ENCODE assay signal across 8 cellular contexts in the genomic region with DNA sequence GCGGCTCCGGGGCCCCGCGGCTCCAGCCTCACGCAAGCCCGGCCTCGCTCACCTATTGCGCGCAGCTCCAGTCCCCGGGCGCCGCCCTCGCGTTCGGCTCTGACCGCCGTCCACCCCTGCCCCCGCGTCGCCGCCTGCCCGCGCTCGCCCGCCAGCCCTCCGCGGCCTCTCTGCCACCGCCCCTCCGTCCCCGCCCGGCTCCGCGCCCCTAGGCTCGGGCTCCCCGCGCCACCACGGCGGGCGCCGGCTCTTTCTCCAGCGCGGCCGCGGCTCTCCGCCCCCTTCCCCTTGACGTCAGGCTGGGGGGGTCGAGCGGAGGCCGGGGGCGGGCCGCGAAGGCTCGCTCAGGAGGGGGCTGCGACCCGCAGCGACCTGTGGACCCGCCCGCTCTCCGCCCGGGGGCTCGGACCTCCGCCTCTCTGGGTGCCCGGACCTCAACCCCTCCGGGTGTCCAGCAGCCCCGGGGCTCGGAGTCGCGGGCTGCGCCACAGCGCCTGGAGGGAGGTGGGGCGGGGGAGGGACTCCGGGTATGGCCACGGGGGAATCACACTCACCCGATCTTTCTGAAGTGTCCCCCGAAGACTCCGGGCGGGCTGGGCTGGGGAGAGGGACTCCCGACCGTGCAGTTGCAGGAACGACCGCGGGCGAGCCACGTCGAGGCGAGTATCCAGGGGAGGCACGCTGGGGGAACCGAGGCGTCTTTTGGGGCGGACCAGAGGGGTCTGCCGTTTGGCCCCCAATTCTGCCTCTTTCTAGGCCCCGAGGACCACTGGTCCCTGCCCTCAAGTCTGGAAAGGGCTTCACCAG. TPM values are rescaled to one million over a fixed set of nuclear protein-coding genes. Genes with fewer than 3 reads are reported as not detected.
DNase-seq lines count a peak whose midpoint lies in the region; ATAC-seq and TF ChIP-seq lines count a peak whose summit lies in the region.

A gene with protein sequence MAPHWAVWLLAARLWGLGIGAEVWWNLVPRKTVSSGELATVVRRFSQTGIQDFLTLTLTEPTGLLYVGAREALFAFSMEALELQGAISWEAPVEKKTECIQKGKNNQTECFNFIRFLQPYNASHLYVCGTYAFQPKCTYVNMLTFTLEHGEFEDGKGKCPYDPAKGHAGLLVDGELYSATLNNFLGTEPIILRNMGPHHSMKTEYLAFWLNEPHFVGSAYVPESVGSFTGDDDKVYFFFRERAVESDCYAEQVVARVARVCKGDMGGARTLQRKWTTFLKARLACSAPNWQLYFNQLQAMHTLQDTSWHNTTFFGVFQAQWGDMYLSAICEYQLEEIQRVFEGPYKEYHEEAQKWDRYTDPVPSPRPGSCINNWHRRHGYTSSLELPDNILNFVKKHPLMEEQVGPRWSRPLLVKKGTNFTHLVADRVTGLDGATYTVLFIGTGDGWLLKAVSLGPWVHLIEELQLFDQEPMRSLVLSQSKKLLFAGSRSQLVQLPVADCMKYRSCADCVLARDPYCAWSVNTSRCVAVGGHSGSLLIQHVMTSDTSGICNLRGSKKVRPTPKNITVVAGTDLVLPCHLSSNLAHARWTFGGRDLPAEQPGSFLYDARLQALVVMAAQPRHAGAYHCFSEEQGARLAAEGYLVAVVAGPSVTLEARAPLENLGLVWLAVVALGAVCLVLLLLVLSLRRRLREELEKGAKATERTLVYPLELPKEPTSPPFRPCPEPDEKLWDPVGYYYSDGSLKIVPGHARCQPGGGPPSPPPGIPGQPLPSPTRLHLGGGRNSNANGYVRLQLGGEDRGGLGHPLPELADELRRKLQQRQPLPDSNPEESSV (minus strand): TSS at position 257 of the 807 bp plus-strand sequence. CDS start 2,194 bp downstream, outside the sequence.

- no peaks in the 10 kb centered on the region for H3K27me3 ChIP-seq in Karpas-422 (ENCODE audit: low read length)
- H3K27me3 ChIP-seq in ectodermal cell (ENCODE audit: control insufficient read depth, insufficient read depth, low read length, poor library complexity, severe bottlenecking): no peaks in the 10 kb centered on the region
- H3K27me3 ChIP-seq in lower lobe of right lung (ENCODE audit: low read depth): no peaks in the 10 kb centered on the region

- DNase-seq in EH (ENCODE audit: low read depth) (peak; percentile 50), Karpas-422 (no peak), lower lobe of right lung (peak; percentile 70), SKM-1 (lab: John Stamatoyannopoulos, UW; ENCODE audit: unreplicated experiment) (no peak)
- peak; percentile 91 for DNase-seq in activated CD4-positive, alpha-beta T cell treated with anti-CD3 and anti-CD28 coated beads, Interleukin-2, amount 10 ng/mL, durations not matched to agents 24 days and 14 days

- H3K9me3 Mint-ChIP-seq in activated CD4-positive, alpha-beta T cell treated with anti-CD3 and anti-CD28 coated beads, Interleukin-2, amount 10 ng/mL, durations not matched to agents 24 days and 14 days: no peaks in the 10 kb centered on the region
- no peaks in the 10 kb centered on the region for H3K9me3 Mint-ChIP-seq in stimulated activated memory B cell treated with anti-CD40 and anti-IgM and Interleukin-4, amounts not matched to agents 10 μg/mL and 1 μg/mL and 100 μg/mL, for 72 hours

- 1% methylated on average over 92 of the region's 92 CpGs for WGBS in ectodermal cell, 2 experiments

- H3K79me2 ChIP-seq in Karpas-422 (ENCODE audit: low read length): no peaks in the 10 kb centered on the region

- peaks cover 10% of the 10 kb centered on the region for H3K27me3 Mint-ChIP-seq in activated CD4-positive, alpha-beta T cell treated with anti-CD3 and anti-CD28 coated beads, Interleukin-2, amount 10 ng/mL, durations not matched to agents 24 days and 14 days
- H3K27me3 Mint-ChIP-seq in stimulated activated memory B cell treated with anti-CD40 and anti-IgM and Interleukin-4, amounts not matched to agents 10 μg/mL and 1 μg/mL and 100 μg/mL, for 72 hours: peaks cover 26% of the 10 kb centered on the region

- H3K36me3 ChIP-seq in Karpas-422 (ENCODE audit: insufficient read depth, low read length) (no peaks in the 10 kb centered on the region), ectodermal cell (ENCODE audit: control insufficient read depth, insufficient read depth, low read length) (peaks cover 24% of the 10 kb centered on the region), lower lobe of right lung (peaks cover 25% of the 10 kb centered on the region)

- peaks cover 25% of the 10 kb centered on the region for H3K4me1 ChIP-seq in Karpas-422 (ENCODE audit: low read length)
- peaks cover 26% of the 10 kb centered on the region for H3K4me1 ChIP-seq in ectodermal cell (ENCODE audit: control insufficient read depth, insufficient read depth, low read length)
- peaks cover 67% of the 10 kb centered on the region for H3K4me1 ChIP-seq in lower lobe of right lung

- H3K9me3 ChIP-seq in Karpas-422 (ENCODE audit: low read length) (no peaks in the 10 kb centered on the region), ectodermal cell (ENCODE audit: control insufficient read depth, low read length) (no peaks in the 10 kb centered on the region), lower lobe of right lung (no peaks in the 10 kb centered on the region)

- H3K36me3 Mint-ChIP-seq in activated CD4-positive, alpha-beta T cell treated with anti-CD3 and anti-CD28 coated beads, Interleukin-2, amount 10 ng/mL, durations not matched to agents 24 days and 14 days (ENCODE audit: low read depth): peaks cover 6% of the 10 kb centered on the region
- peaks cover 22% of the 10 kb centered on the region for H3K36me3 Mint-ChIP-seq in stimulated activated memory B cell treated with anti-CD40 and anti-IgM and Interleukin-4, amounts not matched to agents 10 μg/mL and 1 μg/mL and 100 μg/mL, for 72 hours

- no peak for TF ChIP-seq CTCF in lower lobe of right lung (IDR thresholded peaks at IDR 0.05)

- H3K9me2 ChIP-seq in Karpas-422 (replicated peaks; ENCODE audit: insufficient read depth, low read length): no peaks in the 10 kb centered on the region

- peak within 1 kb of the TSS; percentile 87 for H3K4me3 Mint-ChIP-seq in activated CD4-positive, alpha-beta T cell treated with anti-CD3 and anti-CD28 coated beads, Interleukin-2, amount 10 ng/mL, durations not matched to agents 24 days and 14 days
- H3K4me3 Mint-ChIP-seq in stimulated activated memory B cell treated with anti-CD40 and anti-IgM and Interleukin-4, amounts not matched to agents 10 μg/mL and 1 μg/mL and 100 μg/mL, for 72 hours: peak within 1 kb of the TSS; percentile 80

- no peaks in the 10 kb centered on the region; the same call in 1 of the 2 replicates for H4K20me1 ChIP-seq in Karpas-422 (ENCODE audit: insufficient read depth, low read depth, low read length)

- peak; percentile 69 to 70 for ATAC-seq in lower lobe of right lung
- ATAC-seq in stimulated activated memory B cell treated with anti-CD40 and anti-IgM and Interleukin-4, amounts not matched to agents 10 μg/mL and 1 μg/mL and 100 μg/mL, for 72 hours: peak; percentile 25
- ATAC-seq in GM21723 (IDR thresholded peaks at IDR 0.05; ENCODE audit: unreplicated experiment): no peak

- H2AFZ ChIP-seq in Karpas-422 (ENCODE audit: low read length): peak within 1 kb of the TSS; percentile 95

- H3K4me2 ChIP-seq in Karpas-422 (ENCODE audit: low read depth, low read length, poor library complexity, severe bottlenecking): peak within 1 kb of the TSS; percentile 70

- H3K27ac ChIP-seq in Karpas-422 (ENCODE audit: low read length): no peak within 1 kb of the TSS
- peak within 1 kb of the TSS; percentile 96 for H3K27ac ChIP-seq in ectodermal cell (ENCODE audit: insufficient read depth, low read depth, low read length, poor library complexity, severe bottlenecking)
- H3K27ac ChIP-seq in lower lobe of right lung: peak within 1 kb of the TSS; percentile 96

- intact Hi-C loops in activated CD4-positive, alpha-beta T cell treated with anti-CD3 and anti-CD28 coated beads, Interleukin-2, amount 10 ng/mL, durations not matched to agents 24 days and 14 days (cut with micrococcal nuclease): loop anchor here (1.0 to 2.0 kb wide), 2 partner anchors 45 to 54 kb away; a partner anchor contains a TSS
- intact Hi-C loops in lower lobe of right lung (cut with DNase I): no loop called here

- H3K9ac ChIP-seq in Karpas-422 (ENCODE audit: low read length): peak within 1 kb of the TSS; percentile 80

- peak within 1 kb of the TSS; percentile 67 for H3K4me3 ChIP-seq in Karpas-422 (ENCODE audit: low read length)
- H3K4me3 ChIP-seq in ectodermal cell (ENCODE audit: insufficient read depth, low read depth, low read length): peak within 1 kb of the TSS; percentile 80
- H3K4me3 ChIP-seq in lower lobe of right lung: peak within 1 kb of the TSS; percentile 97

- peak within 1 kb of the TSS; percentile 78 for H3K27ac Mint-ChIP-seq in activated CD4-positive, alpha-beta T cell treated with anti-CD3 and anti-CD28 coated beads, Interleukin-2, amount 10 ng/mL, durations not matched to agents 24 days and 14 days
- H3K27ac Mint-ChIP-seq in stimulated activated memory B cell treated with anti-CD40 and anti-IgM and Interleukin-4, amounts not matched to agents 10 μg/mL and 1 μg/mL and 100 μg/mL, for 72 hours: peak within 1 kb of the TSS; percentile 68

- H3K4me1 Mint-ChIP-seq in activated CD4-positive, alpha-beta T cell treated with anti-CD3 and anti-CD28 coated beads, Interleukin-2, amount 10 ng/mL, durations not matched to agents 24 days and 14 days: peaks cover 27% of the 10 kb centered on the region
- H3K4me1 Mint-ChIP-seq in stimulated activated memory B cell treated with anti-CD40 and anti-IgM and Interleukin-4, amounts not matched to agents 10 μg/mL and 1 μg/mL and 100 μg/mL, for 72 hours: peaks cover 56% of the 10 kb centered on the region

RNA-seq across cellular contexts. Expression of the gene that starts here (rescaled TPM):
- 2.5 and 6.3 TPM in 2 replicates for total RNA-seq in Karpas-422 (2014; rRNA removed; shearing (Covaris generic); ENCODE audit: low replicate concordance)
- 23.8 and 26.1 TPM in 2 replicates for total RNA-seq in activated CD4-positive, alpha-beta T cell treated with anti-CD3 and anti-CD28 coated beads, Interleukin-2, amount 10 ng/mL, durations not matched to agents 24 days and 14 days
- polyA plus RNA-seq in ectodermal cell (2013, experiment 1 of 4): 102 TPM
- 109 TPM for polyA plus RNA-seq in ectodermal cell (2013, experiment 2 of 4)
- 83.9 TPM for polyA plus RNA-seq in ectodermal cell (2013, experiment 3 of 4)
- 89.0 TPM for polyA plus RNA-seq in ectodermal cell (2013, experiment 4 of 4)
- total RNA-seq in lower lobe of right lung: 24.3 TPM

Comparison
In these comparisons a context has a peak if more than half of its experiments do, and no peak if none do; other contexts are left out.
1. DNase-seq: peak in EH (single experiment), activated CD4-positive, alpha-beta T cell treated with anti-CD3 and anti-CD28 coated beads, Interleukin-2, amount 10 ng/mL, durations not matched to agents 24 days and 14 days (single experiment) and lower lobe of right lung (single experiment); none in Karpas-422 (single experiment) and SKM-1 (single experiment).
2. Peak in every context shown above with its lines, with median percentiles within 50 percentile points of each other: H3K4me3 ChIP-seq.